8 cellular contexts compared by ENCODE assay signal in the genomic region with DNA sequence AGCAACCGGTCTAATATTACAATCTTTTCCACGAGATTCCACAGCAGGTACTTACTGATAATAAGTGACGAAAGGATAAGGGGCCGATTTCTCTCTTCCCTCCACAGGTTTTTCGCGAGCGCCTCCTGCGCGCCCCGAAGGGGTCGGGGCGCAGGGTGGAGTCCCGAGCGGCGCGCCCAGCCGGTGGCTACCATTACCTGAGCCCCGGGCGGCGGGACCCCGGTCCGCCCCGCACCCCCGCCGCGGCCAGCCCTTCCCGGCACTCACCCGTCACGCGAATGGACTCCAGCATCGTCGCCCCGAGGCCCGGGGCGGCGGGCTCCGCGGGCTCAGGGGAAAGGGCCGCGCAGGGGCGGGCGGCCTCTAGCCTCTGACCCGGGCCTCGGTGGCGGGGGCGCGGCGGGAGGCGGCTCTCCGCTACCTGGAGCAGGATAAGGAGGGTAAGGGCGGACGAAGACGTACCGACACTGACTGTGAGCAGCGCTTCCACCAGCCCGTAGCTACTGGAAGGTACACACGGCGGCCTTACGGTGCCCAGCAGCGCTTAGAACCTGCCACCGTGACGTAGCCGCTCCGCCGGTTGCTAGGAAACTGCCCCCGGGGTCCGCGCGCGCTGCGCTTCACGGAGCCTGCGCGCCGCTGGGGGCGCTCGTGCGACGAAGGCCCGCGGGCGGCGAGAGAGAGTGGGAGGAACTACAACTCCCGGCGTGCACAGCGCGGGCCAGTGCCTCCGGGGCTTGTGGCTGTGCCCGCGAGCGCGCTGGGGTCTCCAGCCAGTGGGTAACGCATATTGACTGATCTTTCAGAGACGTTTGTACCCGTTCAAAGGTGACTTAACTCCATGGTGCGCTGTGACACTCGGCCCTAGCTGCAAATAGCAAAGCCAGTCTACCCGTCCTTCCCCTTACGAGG. TPM values are rescaled to one million over a fixed set of nuclear protein-coding genes. Genes with fewer than 3 reads are reported as not detected.
DNase-seq lines count a peak whose midpoint lies in the region; ATAC-seq and TF ChIP-seq lines count a peak whose summit lies in the region.

No MANE protein-coding gene starts in this region.

- POLR2A ChIA-PET in CD4-positive, alpha-beta T cell (lab: Charles Lee): interaction anchor here (0.7 to 1.5 kb wide), 4 partner anchors 11 to 566 kb away, joined by 3 to 7 read pairs (median 3); a partner anchor contains a TSS

- H3K4me3 Mint-ChIP-seq in CD4-positive, alpha-beta T cell: peak overlapping the region; percentile 92

- peak overlapping the region; percentile 40 for H3K27ac ChIP-seq in CD4-positive, alpha-beta T cell (ENCODE audit: low read depth, low read length)
- no peak overlapping the region for H3K27ac ChIP-seq in HL-60 (replicated peaks)

- peak overlapping the region; percentile 81 for H3K4me3 ChIP-seq in HL-60 (replicated peaks; ENCODE audit: insufficient read depth, low read length)

- no peaks in the 10 kb centered on the region for H3K27me3 Mint-ChIP-seq in CD4-positive, alpha-beta T cell

- no peaks in the 10 kb centered on the region for H3K27me3 ChIP-seq in CD4-positive, alpha-beta T cell (ENCODE audit: control insufficient read depth, insufficient read depth, low read length)
- H3K27me3 ChIP-seq in HL-60 (ENCODE audit: insufficient read depth, poor library complexity, severe bottlenecking): no peaks in the 10 kb centered on the region

- DNase-seq in CD4-positive, alpha-beta T cell: peak; percentile 84 to 92 (median 88)
- DNase-seq in HL-60 (ENCODE audit: low read depth in 1 of 2, low spot score in 1 of 2) (peak; percentile 59 to 82), NCI-H82 (lab: John Stamatoyannopoulos, UW) (peak; percentile 96), lung microvascular endothelial cell (ENCODE audit: low read depth in 2 of 2) (peak; percentile 81 to 91)
- DNase-seq in activated CD8-positive, alpha-beta memory T cell treated with anti-CD3 and anti-CD28 coated beads for 1 hour (ENCODE audit: extremely low read depth in 1 of 2, low read depth in 1 of 2): peak; percentile 78 to 89
- peak; percentile 87 for DNase-seq in effector CD8-positive, alpha-beta T cell (lab: John Stamatoyannopoulos, UW)
- DNase-seq in stimulated activated CD4-positive, alpha-beta T cell treated with anti-CD3 and anti-CD28 coated beads, TNF-alpha, amount 100 ng/mL, for 24 hours (ENCODE audit: low read depth in 3 of 3): peak; percentile 77 to 89 (median 82)

- H3K9me3 Mint-ChIP-seq in CD4-positive, alpha-beta T cell: no peaks in the 10 kb centered on the region

- no peaks in the 10 kb centered on the region for H3K9me3 ChIP-seq in CD4-positive, alpha-beta T cell (ENCODE audit: control insufficient read depth, low read length)

- peak; percentile 96 for ATAC-seq in CD4-positive, alpha-beta T cell (ENCODE audit: poor library complexity)
- peak; percentile 100 for ATAC-seq in GM19467 (IDR thresholded peaks at IDR 0.05; ENCODE audit: unreplicated experiment)

- peaks cover 3% of the 10 kb centered on the region for H3K36me3 Mint-ChIP-seq in CD4-positive, alpha-beta T cell (ENCODE audit: low read depth)

- peaks cover 6% of the 10 kb centered on the region for H3K4me1 Mint-ChIP-seq in CD4-positive, alpha-beta T cell (ENCODE audit: low read depth)

- CTCF ChIA-PET in CD4-positive, alpha-beta T cell (lab: Charles Lee): interaction anchor here (0.7 to 2.3 kb wide), 17 partner anchors 9 to 1968 kb away, joined by 3 to 13 read pairs (median 6); a partner anchor contains a TSS

- intact Hi-C loops in CD4-positive, alpha-beta T cell (cut with DNase I, micrococcal nuclease): loop anchor here (1.0 to 5.0 kb wide), 2 partner anchors 22 to 570 kb away; a partner anchor contains a TSS

- TF ChIP-seq CTCF in CD4-positive, alpha-beta T cell (IDR thresholded peaks at IDR 0.05): peak; percentile 96
- TF ChIP-seq CTCF in HL-60 (IDR thresholded peaks at IDR 0.05; ENCODE audit: insufficient read depth, low read length): peak; percentile 64

- peak overlapping the region; percentile 64 for H3K27ac Mint-ChIP-seq in CD4-positive, alpha-beta T cell

RNA-seq across cellular contexts. Expression of a gene that starts 22.8 kb away (rescaled TPM):
- 1 to 10 TPM in 1 of 2 experiments, under 1 TPM in 1; 0.33 to 1.1 TPM for total RNA-seq in CD4-positive, alpha-beta T cell
- 6.3 and 22.2 TPM in 2 replicates for total RNA-seq in lung microvascular endothelial cell
